Comparison of ENCODE assay signal across 15 cellular contexts in the genomic region with DNA sequence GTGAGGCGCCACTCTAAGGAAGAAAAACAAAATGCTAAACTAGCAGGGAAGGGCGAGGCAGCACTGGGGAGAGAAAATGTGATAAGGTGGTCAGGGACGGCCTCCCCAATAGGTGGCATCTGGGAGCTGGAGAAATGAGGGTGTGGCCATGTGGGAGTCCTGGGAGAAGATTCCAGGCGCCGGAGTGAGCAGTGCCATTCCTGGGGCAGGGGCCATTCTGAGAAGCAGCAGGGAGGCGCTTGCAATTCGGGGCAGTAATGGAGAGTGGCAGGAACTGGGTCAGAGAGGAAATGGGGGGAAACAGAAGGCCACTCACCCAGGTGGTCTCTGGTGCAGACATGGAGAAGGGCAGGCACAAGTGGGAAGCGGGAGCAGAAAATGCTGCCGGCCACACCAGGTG.
DNase-seq lines count a peak whose midpoint lies in the region; ATAC-seq and TF ChIP-seq lines count a peak whose summit lies in the region.
"Had no signal": no experiment of that assay in that cellular context is flagged by ENCODE, and none has a peak within 500 bp of the region (broad histone marks: within the 10 kb centered on the region; RNA-seq: fewer than 3 reads in every experiment).

No MANE protein-coding gene starts in this region.

- H4K20me1 ChIP-seq in PC-3 (ENCODE audit: low read length): no peaks in the 10 kb centered on the region

- CTCF ChIA-PET in HEK293 (lab: Yijun Ruan, JAX) (no interaction called here), PC-3 (lab: Charles Lee) (no interaction called here)

- no peaks in the 10 kb centered on the region for H3K79me2 ChIP-seq in PC-3 (ENCODE audit: low read length)
- no peaks in the 10 kb centered on the region for H3K79me2 ChIP-seq in parathyroid adenoma

- H3K36me3 ChIP-seq in HEK293 (ENCODE audit: control insufficient read depth in 2 of 2, insufficient read depth in 1 of 2, low read length in 2 of 2) (no peaks in the 10 kb centered on the region), PC-3 (ENCODE audit: low read depth, low read length) (no peaks in the 10 kb centered on the region), left ventricle myocardium inferior (no peaks in the 10 kb centered on the region), parathyroid adenoma (ENCODE audit: control insufficient read depth, insufficient read depth, low read length) (no peaks in the 10 kb centered on the region)

- no TSS peak for BruUV-seq in PC-3 (replicated peaks; lab: Mats Ljungman, UMichigan)

- no peaks in the 10 kb centered on the region for H3K9me3 ChIP-seq in HEK293 (ENCODE audit: control insufficient read depth, insufficient read depth, low read depth, low read length)
- no peaks in the 10 kb centered on the region for H3K9me3 ChIP-seq in PC-3 (ENCODE audit: low read length)
- H3K9me3 ChIP-seq in left ventricle myocardium inferior (replicated peaks): no peaks in the 10 kb centered on the region
- H3K9me3 ChIP-seq in parathyroid adenoma (ENCODE audit: control insufficient read depth, low read length): no peaks in the 10 kb centered on the region

- peak; percentile 33; the same call in 1 of the 2 replicates for TF ChIP-seq CTCF in HEK293 (tag by site-specific recombination; IDR thresholded peaks at IDR 0.05)
- peak; percentile 47 for TF ChIP-seq CTCF in PC-3 (conservative IDR thresholded peaks at IDR 0.05; ENCODE audit: low read depth, low read length)
- TF ChIP-seq CTCF in left ventricle myocardium inferior (IDR thresholded peaks at IDR 0.05; ENCODE audit: borderline replicate concordance): peak; percentile 36
- peak; percentile 38 for TF ChIP-seq CTCF in parathyroid adenoma (IDR thresholded peaks at IDR 0.05)

- ATAC-seq in PC-3 (no peak), HG02884 (IDR thresholded peaks at IDR 0.05; ENCODE audit: unreplicated experiment) (no peak)
- ATAC-seq: natural killer cell had no signal

- DNase-seq in PC-3: peak; percentile 31
- DNase-seq in left ventricle myocardium inferior: no peak
- DNase-seq in activated CD4-positive, alpha-beta T cell treated with anti-CD3 and anti-CD28 coated beads, Interleukin-2, amount 50 U/mL, for 4 hours: no peak
- DNase-seq in stimulated activated CD4-positive, alpha-beta T cell treated with anti-CD3 and anti-CD28 coated beads, Interleukin-4, amount 100 ng/mL, for 1 hour: no peak
- no peak for DNase-seq in stimulated activated CD8-positive, alpha-beta memory T cell treated with anti-CD3 and anti-CD28 coated beads, Interleukin-4, amount 100 ng/mL, for 48 hours
- DNase-seq: activated CD4-positive, CD25-positive, alpha-beta regulatory T cell; activated T-cell treated with anti-CD3 and anti-CD28 coated beads, Interleukin-2, amount 50 U/mL, for 48 hours; HCEC 1CT; natural killer cell; NCI-H446 treated with DMSO at 0.1 percent for 48 hours; SIG-M5 had no signal

- no peaks in the 10 kb centered on the region for H3F3A ChIP-seq in PC-3 (ENCODE audit: low read length, unreplicated experiment)

- H2AFZ ChIP-seq in PC-3 (ENCODE audit: low read length): no peak overlapping the region
- peak overlapping the region; percentile 49 for H2AFZ ChIP-seq in parathyroid adenoma

- H3K4me2 ChIP-seq in PC-3 (ENCODE audit: low read length) (no peak overlapping the region), parathyroid adenoma (ENCODE audit: low read length) (no peak overlapping the region)
- H3K4me2 ChIP-seq: KMS-11 had no signal

- H3K4me3 ChIP-seq in HEK293 (ENCODE audit: low read depth, low read length) (no peak overlapping the region), PC-3 (ENCODE audit: low read length) (no peak overlapping the region), left ventricle myocardium inferior (no peak overlapping the region), parathyroid adenoma (ENCODE audit: low read depth, low read length) (no peak overlapping the region)

- intact Hi-C loops in PC-3 (cut with micrococcal nuclease) (no loop called here), left ventricle myocardium inferior (cut with micrococcal nuclease) (no loop called here)

- no peak overlapping the region for H3K27ac ChIP-seq in HEK293 (ENCODE audit: extremely low read depth, low read depth, low read length)
- no peak overlapping the region for H3K27ac ChIP-seq in PC-3 (ENCODE audit: low read length)
- H3K27ac ChIP-seq in left ventricle myocardium inferior (replicated peaks): peak overlapping the region; percentile 73
- H3K27ac ChIP-seq in parathyroid adenoma: peak overlapping the region; percentile 24
- H3K27ac ChIP-seq: KMS-11 had no signal

- no peaks in the 10 kb centered on the region for H3K4me1 ChIP-seq in HEK293 (ENCODE audit: control insufficient read depth, insufficient read depth, low read length)
- H3K4me1 ChIP-seq in PC-3 (ENCODE audit: insufficient read depth, low read length): no peaks in the 10 kb centered on the region
- H3K4me1 ChIP-seq in left ventricle myocardium inferior: peaks cover 16% of the 10 kb centered on the region
- peaks cover 40% of the 10 kb centered on the region for H3K4me1 ChIP-seq in parathyroid adenoma

- H3K9ac ChIP-seq in PC-3 (ENCODE audit: low read length): no peak overlapping the region
- no peak overlapping the region for H3K9ac ChIP-seq in parathyroid adenoma
- H3K9ac ChIP-seq: KMS-11 had no signal

- POLR2A ChIA-PET in HEK293 (lab: Yijun Ruan, JAX) (no interaction called here), PC-3 (lab: Charles Lee; ENCODE audit: unreplicated experiment) (no interaction called here)

- H3K27me3 ChIP-seq in PC-3 (ENCODE audit: low read length) (peaks cover 46% of the 10 kb centered on the region), left ventricle myocardium inferior (ENCODE audit: low read depth) (no peaks in the 10 kb centered on the region), parathyroid adenoma (ENCODE audit: control insufficient read depth, insufficient read depth, low read length) (no peaks in the 10 kb centered on the region)

- H3K9me2 ChIP-seq in PC-3 (replicated peaks; ENCODE audit: low read length): no peaks in the 10 kb centered on the region

TF ChIP-seq in HEK293, 187 proteins besides CTCF, POLR2A, EP300 and RAD21:
- no peak for TF ChIP-seq ZNF350 (tag by site-specific recombination; IDR thresholded peaks at IDR 0.05)
- no peak for TF ChIP-seq ZNF292 (tag by site-specific recombination; IDR thresholded peaks at IDR 0.05; ENCODE audit: borderline replicate concordance, low read depth)
- peak; percentile 36; the same call in 1 of the 2 replicates for TF ChIP-seq ZIC2 (tag by site-specific recombination; IDR thresholded peaks at IDR 0.05)
- TF ChIP-seq YY1 (tag by site-specific recombination; IDR thresholded peaks at IDR 0.05): no peak
- no peak for TF ChIP-seq BCL6B (tag by site-specific recombination; IDR thresholded peaks at IDR 0.05)
- no peak for TF ChIP-seq BCL11B (tag by site-specific recombination; IDR thresholded peaks at IDR 0.05; ENCODE audit: low read depth)
- no peak for TF ChIP-seq OVOL3 (tag by site-specific recombination; IDR thresholded peaks at IDR 0.05)

Comparison
In these comparisons a context has a peak if more than half of its experiments do, and no peak if none do; other contexts are left out.
1. H3K27ac ChIP-seq: peak in left ventricle myocardium inferior (single experiment) and parathyroid adenoma (single experiment); none in HEK293 (single experiment) and PC-3 (single experiment).
2. Peak in every context shown above with its lines, with median percentiles within 50 percentile points of each other: CTCF ChIP-seq.